ENCODE assay signal across 9 cellular contexts in genomic region chr18:55478301-55478660, GRCh38.
A peak's percentile ranks its signal among the peaks of the same experiment; 100 is the strongest.
DNase-seq lines count a peak whose midpoint lies in the region; ATAC-seq and TF ChIP-seq lines count a peak whose summit lies in the region.
"Had no signal": no experiment of that assay in that cellular context is flagged by ENCODE, and none has a peak within 500 bp of the region (broad histone marks: within the 10 kb centered on the region; RNA-seq: fewer than 3 reads in every experiment).

No MANE protein-coding gene starts in this region.

- peaks cover 4% of the 10 kb centered on the region for H3K4me1 ChIP-seq in testis
- H3K4me1 ChIP-seq: A549 had no signal

- no peak for ATAC-seq in GM19455 (IDR thresholded peaks at IDR 0.05; ENCODE audit: unreplicated experiment)
- no peak for ATAC-seq in GM18520 (IDR thresholded peaks at IDR 0.05; ENCODE audit: unreplicated experiment)
- ATAC-seq: A549 had no signal

- H3K27me3 ChIP-seq in testis = no peaks in the 10 kb centered on the region

- H3K27me3 Mint-ChIP-seq in activated CD4-positive, alpha-beta T cell treated with anti-CD3 and anti-CD28 coated beads, Interleukin-2, amount 10 ng/mL, durations not matched to agents 7 days and 5 days = peaks cover 3% of the 10 kb centered on the region
- peaks cover 1% of the 10 kb centered on the region for H3K27me3 Mint-ChIP-seq in brain

- no peaks in the 10 kb centered on the region for H3K9me3 Mint-ChIP-seq in activated CD4-positive, alpha-beta T cell treated with anti-CD3 and anti-CD28 coated beads, Interleukin-2, amount 10 ng/mL, durations not matched to agents 7 days and 5 days
- H3K9me3 Mint-ChIP-seq in brain = peaks cover 0 to 6% (median 3%) of the 10 kb centered on the region in 5 experiments

- no peaks in the 10 kb centered on the region for H3K9me3 ChIP-seq in testis
- H3K9me3 ChIP-seq: A549 had no signal

- no peaks in the 10 kb centered on the region for H3K36me3 Mint-ChIP-seq in activated CD4-positive, alpha-beta T cell treated with anti-CD3 and anti-CD28 coated beads, Interleukin-2, amount 10 ng/mL, durations not matched to agents 7 days and 5 days (ENCODE audit: low read depth)
- H3K36me3 Mint-ChIP-seq in brain = peaks cover 24% of the 10 kb centered on the region

- DNase-seq in activated CD4-positive, alpha-beta T cell treated with anti-CD3 and anti-CD28 coated beads, Interleukin-2, amount 10 ng/mL, durations not matched to agents 7 days and 5 days = no peak
- DNase-seq in activated CD4-positive, alpha-beta T cell treated with anti-CD3 and anti-CD28 coated beads for 1 hour = no peak
- DNase-seq in medulla oblongata (ENCODE audit: extremely low spot score) = peak; percentile 17
- no peak for DNase-seq in testis
- no peak for DNase-seq in activated CD8-positive, alpha-beta memory T cell treated with anti-CD3 and anti-CD28 coated beads, Interleukin-2, amount 50 U/mL, for 4 hours

- TF ChIP-seq POLR2A in testis (IDR thresholded peaks at IDR 0.05) = no peak

- 56 to 79% methylated on average over 4 of the region's 4 CpGs for WGBS in testis, 2 donors

- peak overlapping the region; percentile 93 for H3K27ac Mint-ChIP-seq in activated CD4-positive, alpha-beta T cell treated with anti-CD3 and anti-CD28 coated beads, Interleukin-2, amount 10 ng/mL, durations not matched to agents 7 days and 5 days
- H3K27ac Mint-ChIP-seq in brain = peak overlapping the region in 4 of 5 experiments; percentile 65 to 90 (median 84)

- CTCF ChIA-PET in activated CD4-positive, alpha-beta T cell treated with anti-CD3 and anti-CD28 coated beads, Interleukin-2, amount 10 ng/mL, durations not matched to agents 7 days and 5 days (lab: Charles Lee) = interaction anchor here (0.5 kb wide), 1 partner anchor 17 kb away, joined by 6 read pairs; no protein-coding TSS in a partner anchor

- no peak for TF ChIP-seq CTCF in brain (conservative IDR thresholded peaks at IDR 0.05)
- TF ChIP-seq CTCF in testis (IDR thresholded peaks at IDR 0.05) = no peak

- POLR2A ChIA-PET in activated CD4-positive, alpha-beta T cell treated with anti-CD3 and anti-CD28 coated beads, Interleukin-2, amount 10 ng/mL, durations not matched to agents 7 days and 5 days (lab: Charles Lee) = no interaction called here

- H3K36me3 ChIP-seq in testis (ENCODE audit: low read depth, missing control alignments) = no peaks in the 10 kb centered on the region

- H3K4me3 ChIP-seq in testis = peak overlapping the region in 1 of 2 donors; percentile 46
- H3K4me3 ChIP-seq: A549 had no signal

- no peak overlapping the region for H3K4me3 Mint-ChIP-seq in activated CD4-positive, alpha-beta T cell treated with anti-CD3 and anti-CD28 coated beads, Interleukin-2, amount 10 ng/mL, durations not matched to agents 7 days and 5 days
- peak overlapping the region; percentile 9 to 77 (median 39) for H3K4me3 Mint-ChIP-seq in brain

- peaks cover 15% of the 10 kb centered on the region for H3K4me1 Mint-ChIP-seq in activated CD4-positive, alpha-beta T cell treated with anti-CD3 and anti-CD28 coated beads, Interleukin-2, amount 10 ng/mL, durations not matched to agents 7 days and 5 days
- peaks cover 64% of the 10 kb centered on the region for H3K4me1 Mint-ChIP-seq in brain

- intact Hi-C loops in testis (cut with DNase I; ENCODE audit: low total_unique reads) = no loop called here

- peak overlapping the region; percentile 75 to 78 for H3K27ac ChIP-seq in testis
- H3K27ac ChIP-seq: A549 had no signal
